Comparison of ENCODE assay signal across 7 cellular contexts in genomic region chr15:58933311-58934113, GRCh38. TPM values are rescaled to one million over a fixed set of nuclear protein-coding genes. Genes with fewer than 3 reads are reported as not detected.
A peak's percentile ranks its signal among the peaks of the same experiment; 100 is the strongest.
DNase-seq lines count a peak whose midpoint lies in the region; ATAC-seq, FAIRE-seq and TF ChIP-seq lines count a peak whose summit lies in the region.

Gene SLTM, minus strand, starts transcription at chr15:58933679. Its CDS starts 114 bp downstream, at chr15:58933565.

- no peaks in the 10 kb centered on the region for H3K27me3 Mint-ChIP-seq in astrocyte (ENCODE audit: low read depth, unreplicated experiment)

- H3K9ac ChIP-seq in astrocyte (ENCODE audit: low read length) = peak within 1 kb of the TSS; percentile 97

- H3K36me3 ChIP-seq in astrocyte (ENCODE audit: insufficient read depth, low read length) = peaks cover 5% of the 10 kb centered on the region

- H3K4me3 Mint-ChIP-seq in astrocyte (ENCODE audit: unreplicated experiment) = peak within 1 kb of the TSS; percentile 98

- peaks cover 15% of the 10 kb centered on the region for H3K4me1 ChIP-seq in astrocyte (ENCODE audit: insufficient read depth, low read length)

- no peaks in the 10 kb centered on the region for H3K9me3 Mint-ChIP-seq in astrocyte (ENCODE audit: unreplicated experiment)

- H3K36me3 Mint-ChIP-seq in astrocyte (ENCODE audit: low read depth, unreplicated experiment) = no peaks in the 10 kb centered on the region

- H3K27me3 ChIP-seq in astrocyte (ENCODE audit: insufficient read depth, low read length) = no peaks in the 10 kb centered on the region

- peak within 1 kb of the TSS; percentile 74 for H2AFZ ChIP-seq in astrocyte (ENCODE audit: low read depth, low read length)

- peak within 1 kb of the TSS; percentile 96 for H3K27ac ChIP-seq in astrocyte (ENCODE audit: low read depth, low read length)

- TF ChIP-seq CTCF in astrocyte (IDR thresholded peaks at IDR 0.05; ENCODE audit: insufficient read depth, low read depth, low read length) = no peak

- H3K4me3 ChIP-seq in astrocyte (ENCODE audit: insufficient read depth, low read depth, low read length) = peak within 1 kb of the TSS; percentile 90

- H3K79me2 ChIP-seq in astrocyte (ENCODE audit: insufficient read depth, low read length) = peaks cover 48% of the 10 kb centered on the region

- H3K4me2 ChIP-seq in astrocyte (ENCODE audit: low read length) = peak within 1 kb of the TSS; percentile 86

- peak; percentile 17 for DNase-seq in NCI-H2029 treated with DMSO at 0.1 percent for 48 hours (lab: John Stamatoyannopoulos, UW)
- DNase-seq in T-helper 22 cell (ENCODE audit: low read depth) = peak; percentile 89
- DNase-seq in astrocyte (ENCODE audit: low read depth) = peak; percentile 86
- DNase-seq in hepatic stellate cell (ENCODE audit: low spot score) = peak; percentile 90
- peak; percentile 98 for DNase-seq in retina

- peak; percentile 58 for ATAC-seq in GM18508 (IDR thresholded peaks at IDR 0.05; ENCODE audit: insufficient read depth, unreplicated experiment)
- peak; percentile 87 for ATAC-seq in HG02981 (IDR thresholded peaks at IDR 0.05; ENCODE audit: unreplicated experiment)

- no peak for FAIRE-seq in astrocyte (lab: Jason Lieb, UNC)

- H3K27ac Mint-ChIP-seq in astrocyte (ENCODE audit: unreplicated experiment) = peak within 1 kb of the TSS; percentile 100

- H3K4me1 Mint-ChIP-seq in astrocyte (ENCODE audit: low read depth, unreplicated experiment) = peaks cover 4% of the 10 kb centered on the region

- H3K9me3 ChIP-seq in astrocyte (ENCODE audit: insufficient read depth, low read depth, low read length) = no peaks in the 10 kb centered on the region

- peaks cover 20% of the 10 kb centered on the region for H4K20me1 ChIP-seq in astrocyte (ENCODE audit: insufficient read depth, low read length)

RNA-seq across cellular contexts. Expression of gene SLTM, which starts in this region (rescaled TPM):
- 52.4 and 68.2 TPM in 2 replicates for total RNA-seq in astrocyte

Comparison
In these comparisons a context has a peak if more than half of its experiments do, and no peak if none do; other contexts are left out.
1. Peak in every context shown above with its lines: DNase-seq, ATAC-seq, H3K4me3 ChIP-seq and H3K27ac ChIP-seq.
2. DNase-seq: peak in every context shown above with its lines; median percentile 98 in retina; 90 in hepatic stellate cell; 89 in T-helper 22 cell; 86 in astrocyte; 17 in NCI-H2029 treated with DMSO at 0.1 percent for 48 hours.